ENCODE assay signal across 1 cellular context in the genomic region with DNA sequence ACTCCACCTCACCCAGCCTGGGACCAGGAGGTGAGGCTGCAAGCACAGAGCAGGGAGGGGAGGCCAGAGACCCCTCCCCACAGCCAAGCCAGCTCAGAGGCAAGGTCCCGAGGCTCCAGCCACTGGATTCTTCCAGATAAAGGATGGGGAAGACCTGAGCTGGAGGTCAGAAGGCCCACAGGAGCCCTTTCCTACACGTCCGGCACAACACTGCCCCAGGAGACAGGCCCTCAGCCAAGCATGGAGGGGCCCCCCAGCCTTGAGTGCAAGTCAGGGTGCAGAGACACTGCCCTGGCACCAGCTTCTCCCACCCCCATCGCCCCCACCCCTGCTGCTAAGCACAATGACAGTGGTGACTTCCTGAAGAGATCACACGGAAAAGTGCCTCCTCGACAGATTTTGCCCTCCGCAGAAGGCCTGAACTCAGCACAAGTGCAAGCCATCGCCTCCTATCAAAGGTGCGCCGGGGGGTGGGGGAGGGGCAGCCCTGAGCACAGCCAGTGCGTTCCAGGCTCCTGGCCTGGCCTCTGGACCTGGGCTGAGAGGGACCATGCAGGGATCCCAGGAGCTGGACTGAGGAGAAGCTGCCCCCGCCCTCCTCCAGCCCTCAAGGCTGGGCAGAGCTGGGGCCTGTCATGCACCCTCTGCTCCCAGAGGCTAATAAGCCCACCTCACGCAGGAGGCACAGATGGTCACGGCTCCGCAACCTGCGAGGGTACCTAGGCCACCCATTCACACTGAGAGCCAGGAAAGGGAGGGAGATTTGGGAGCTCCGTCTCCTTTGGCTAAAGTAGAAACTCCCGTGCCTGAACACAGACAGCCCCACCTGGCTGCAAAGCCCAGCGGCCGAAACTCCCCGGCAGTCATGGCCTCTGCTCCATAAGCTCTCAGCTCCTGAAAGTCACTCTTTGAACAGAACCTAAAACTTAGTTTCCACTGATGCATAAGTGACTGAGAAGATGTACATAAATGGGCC.
A peak's percentile ranks its signal among the peaks of the same experiment; 100 is the strongest.
TF ChIP-seq lines count a peak whose summit lies in the region.

No MANE protein-coding gene starts in this region.

TF ChIP-seq in HepG2, 621 proteins besides CTCF, POLR2A, EP300 and RAD21 (continued from another document and continues in another):
- TF ChIP-seq ATF5 (CRISPR knock-in tag; IDR thresholded peaks at IDR 0.05; ENCODE audit: low read depth): 0 out of 2 replicates have a peak, but pooled peaks have one; percentile 42
- no peak; the same call in 1 of the 2 replicates for TF ChIP-seq ZMAT3 (CRISPR knock-in tag; conservative IDR thresholded peaks at IDR 0.05)
- TF ChIP-seq RFXANK (CRISPR knock-in tag; IDR thresholded peaks at IDR 0.05): no peak
- TF ChIP-seq, protein P1, sequence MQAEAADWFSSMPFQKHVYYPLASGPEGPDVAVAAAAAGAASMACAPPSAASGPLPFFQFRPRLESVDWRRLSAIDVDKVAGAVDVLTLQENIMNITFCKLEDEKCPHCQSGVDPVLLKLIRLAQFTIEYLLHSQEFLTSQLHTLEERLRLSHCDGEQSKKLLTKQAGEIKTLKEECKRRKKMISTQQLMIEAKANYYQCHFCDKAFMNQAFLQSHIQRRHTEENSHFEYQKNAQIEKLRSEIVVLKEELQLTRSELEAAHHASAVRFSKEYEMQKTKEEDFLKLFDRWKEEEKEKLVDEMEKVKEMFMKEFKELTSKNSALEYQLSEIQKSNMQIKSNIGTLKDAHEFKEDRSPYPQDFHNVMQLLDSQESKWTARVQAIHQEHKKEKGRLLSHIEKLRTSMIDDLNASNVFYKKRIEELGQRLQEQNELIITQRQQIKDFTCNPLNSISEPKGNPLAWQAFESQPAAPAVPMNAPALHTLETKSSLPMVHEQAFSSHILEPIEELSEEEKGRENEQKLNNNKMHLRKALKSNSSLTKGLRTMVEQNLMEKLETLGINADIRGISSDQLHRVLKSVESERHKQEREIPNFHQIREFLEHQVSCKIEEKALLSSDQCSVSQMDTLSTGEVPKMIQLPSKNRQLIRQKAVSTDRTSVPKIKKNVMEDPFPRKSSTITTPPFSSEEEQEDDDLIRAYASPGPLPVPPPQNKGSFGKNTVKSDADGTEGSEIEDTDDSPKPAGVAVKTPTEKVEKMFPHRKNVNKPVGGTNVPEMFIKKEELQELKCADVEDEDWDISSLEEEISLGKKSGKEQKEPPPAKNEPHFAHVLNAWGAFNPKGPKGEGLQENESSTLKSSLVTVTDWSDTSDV (CRISPR knock-in tag; IDR thresholded peaks at IDR 0.05): peak; percentile 70; the same call in 1 of the 2 replicates
- TF ChIP-seq, protein P2, sequence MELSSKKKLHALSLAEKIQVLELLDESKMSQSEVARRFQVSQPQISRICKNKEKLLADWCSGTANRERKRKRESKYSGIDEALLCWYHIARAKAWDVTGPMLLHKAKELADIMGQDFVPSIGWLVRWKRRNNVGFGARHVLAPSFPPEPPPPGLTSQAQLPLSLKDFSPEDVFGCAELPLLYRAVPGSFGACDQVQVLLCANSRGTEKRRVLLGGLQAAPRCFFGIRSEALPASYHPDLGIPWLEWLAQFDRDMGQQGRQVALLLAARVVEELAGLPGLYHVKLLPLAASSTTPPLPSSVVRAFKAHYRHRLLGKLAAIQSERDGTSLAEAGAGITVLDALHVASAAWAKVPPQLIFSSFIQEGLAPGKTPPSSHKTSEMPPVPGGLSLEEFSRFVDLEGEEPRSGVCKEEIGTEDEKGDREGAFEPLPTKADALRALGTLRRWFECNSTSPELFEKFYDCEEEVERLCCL (CRISPR knock-in tag; IDR thresholded peaks at IDR 0.05; ENCODE audit: borderline replicate concordance): no peak
- no peak for TF ChIP-seq PLRG1 (conservative IDR thresholded peaks at IDR 0.05)
- TF ChIP-seq, protein P3, sequence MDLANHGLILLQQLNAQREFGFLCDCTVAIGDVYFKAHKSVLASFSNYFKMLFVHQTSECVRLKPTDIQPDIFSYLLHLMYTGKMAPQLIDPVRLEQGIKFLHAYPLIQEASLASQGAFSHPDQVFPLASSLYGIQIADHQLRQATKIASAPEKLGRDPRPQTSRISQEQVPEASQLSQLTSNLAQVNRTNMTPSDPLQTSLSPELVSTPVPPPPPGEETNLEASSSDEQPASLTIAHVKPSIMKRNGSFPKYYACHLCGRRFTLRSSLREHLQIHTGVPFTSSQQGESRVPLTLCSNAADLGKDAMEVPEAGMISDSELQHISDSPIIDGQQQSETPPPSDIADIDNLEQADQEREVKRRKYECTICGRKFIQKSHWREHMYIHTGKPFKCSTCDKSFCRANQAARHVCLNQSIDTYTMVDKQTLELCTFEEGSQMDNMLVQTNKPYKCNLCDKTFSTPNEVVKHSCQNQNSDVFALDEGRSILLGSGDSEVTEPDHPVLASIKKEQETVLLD (CRISPR knock-in tag; IDR thresholded peaks at IDR 0.05; ENCODE audit: low read depth): no peak
- peak; percentile 34; the same call in 1 of the 2 replicates for TF ChIP-seq GATAD1 (CRISPR knock-in tag; IDR thresholded peaks at IDR 0.05)
- TF ChIP-seq ZNF546 (CRISPR knock-in tag; conservative IDR thresholded peaks at IDR 0.05): no peak
- TF ChIP-seq ZBTB20 (CRISPR knock-in tag; IDR thresholded peaks at IDR 0.05; ENCODE audit: borderline replicate concordance, low read depth): no peak
- no peak for TF ChIP-seq NAIF1 (CRISPR knock-in tag; IDR thresholded peaks at IDR 0.05; ENCODE audit: borderline replicate concordance)
- TF ChIP-seq NFE2L2 (IDR thresholded peaks at IDR 0.05; ENCODE audit: low read length): no peak
- TF ChIP-seq E2F5 (CRISPR knock-in tag; conservative IDR thresholded peaks at IDR 0.05): no peak
- no peak for TF ChIP-seq ZNF510 (CRISPR knock-in tag; IDR thresholded peaks at IDR 0.05; ENCODE audit: low read depth)
- no peak for TF ChIP-seq ZNF800 (CRISPR knock-in tag; IDR thresholded peaks at IDR 0.05)
- no peak for TF ChIP-seq ZNF468 (CRISPR knock-in tag; IDR thresholded peaks at IDR 0.05)
- TF ChIP-seq, protein P4, sequence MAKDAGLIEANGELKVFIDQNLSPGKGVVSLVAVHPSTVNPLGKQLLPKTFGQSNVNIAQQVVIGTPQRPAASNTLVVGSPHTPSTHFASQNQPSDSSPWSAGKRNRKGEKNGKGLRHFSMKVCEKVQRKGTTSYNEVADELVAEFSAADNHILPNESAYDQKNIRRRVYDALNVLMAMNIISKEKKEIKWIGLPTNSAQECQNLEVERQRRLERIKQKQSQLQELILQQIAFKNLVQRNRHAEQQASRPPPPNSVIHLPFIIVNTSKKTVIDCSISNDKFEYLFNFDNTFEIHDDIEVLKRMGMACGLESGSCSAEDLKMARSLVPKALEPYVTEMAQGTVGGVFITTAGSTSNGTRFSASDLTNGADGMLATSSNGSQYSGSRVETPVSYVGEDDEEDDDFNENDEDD (CRISPR knock-in tag; IDR thresholded peaks at IDR 0.05; ENCODE audit: borderline replicate concordance): no peak
- no peak for TF ChIP-seq TRIM24 (CRISPR knock-in tag; IDR thresholded peaks at IDR 0.05)
- TF ChIP-seq SOX5 (CRISPR knock-in tag; IDR thresholded peaks at IDR 0.05; ENCODE audit: borderline replicate concordance): no peak
- peak; percentile 46; the same call in 1 of the 2 replicates for TF ChIP-seq GABPB1 (CRISPR knock-in tag; IDR thresholded peaks at IDR 0.05)
- no peak for TF ChIP-seq ZNF776 (CRISPR knock-in tag; IDR thresholded peaks at IDR 0.05)
- no peak for TF ChIP-seq ZNF12 (CRISPR knock-in tag; IDR thresholded peaks at IDR 0.05)
- TF ChIP-seq, protein P5, sequence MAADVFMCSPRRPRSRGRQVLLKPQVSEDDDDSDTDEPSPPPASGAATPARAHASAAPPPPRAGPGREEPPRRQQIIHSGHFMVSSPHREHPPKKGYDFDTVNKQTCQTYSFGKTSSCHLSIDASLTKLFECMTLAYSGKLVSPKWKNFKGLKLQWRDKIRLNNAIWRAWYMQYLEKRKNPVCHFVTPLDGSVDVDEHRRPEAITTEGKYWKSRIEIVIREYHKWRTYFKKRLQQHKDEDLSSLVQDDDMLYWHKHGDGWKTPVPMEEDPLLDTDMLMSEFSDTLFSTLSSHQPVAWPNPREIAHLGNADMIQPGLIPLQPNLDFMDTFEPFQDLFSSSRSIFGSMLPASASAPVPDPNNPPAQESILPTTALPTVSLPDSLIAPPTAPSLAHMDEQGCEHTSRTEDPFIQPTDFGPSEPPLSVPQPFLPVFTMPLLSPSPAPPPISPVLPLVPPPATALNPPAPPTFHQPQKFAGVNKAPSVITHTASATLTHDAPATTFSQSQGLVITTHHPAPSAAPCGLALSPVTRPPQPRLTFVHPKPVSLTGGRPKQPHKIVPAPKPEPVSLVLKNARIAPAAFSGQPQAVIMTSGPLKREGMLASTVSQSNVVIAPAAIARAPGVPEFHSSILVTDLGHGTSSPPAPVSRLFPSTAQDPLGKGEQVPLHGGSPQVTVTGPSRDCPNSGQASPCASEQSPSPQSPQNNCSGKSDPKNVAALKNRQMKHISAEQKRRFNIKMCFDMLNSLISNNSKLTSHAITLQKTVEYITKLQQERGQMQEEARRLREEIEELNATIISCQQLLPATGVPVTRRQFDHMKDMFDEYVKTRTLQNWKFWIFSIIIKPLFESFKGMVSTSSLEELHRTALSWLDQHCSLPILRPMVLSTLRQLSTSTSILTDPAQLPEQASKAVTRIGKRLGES (CRISPR knock-in tag; IDR thresholded peaks at IDR 0.05; ENCODE audit: borderline replicate concordance): no peak
- no peak for TF ChIP-seq KAT2B (IDR thresholded peaks at IDR 0.05; ENCODE audit: borderline replicate concordance, low read depth, low read length)
- TF ChIP-seq FOXK2 (IDR thresholded peaks at IDR 0.05): no peak
- no peak for TF ChIP-seq ZNF256 (CRISPR knock-in tag; conservative IDR thresholded peaks at IDR 0.05)
- TF ChIP-seq, protein P6, sequence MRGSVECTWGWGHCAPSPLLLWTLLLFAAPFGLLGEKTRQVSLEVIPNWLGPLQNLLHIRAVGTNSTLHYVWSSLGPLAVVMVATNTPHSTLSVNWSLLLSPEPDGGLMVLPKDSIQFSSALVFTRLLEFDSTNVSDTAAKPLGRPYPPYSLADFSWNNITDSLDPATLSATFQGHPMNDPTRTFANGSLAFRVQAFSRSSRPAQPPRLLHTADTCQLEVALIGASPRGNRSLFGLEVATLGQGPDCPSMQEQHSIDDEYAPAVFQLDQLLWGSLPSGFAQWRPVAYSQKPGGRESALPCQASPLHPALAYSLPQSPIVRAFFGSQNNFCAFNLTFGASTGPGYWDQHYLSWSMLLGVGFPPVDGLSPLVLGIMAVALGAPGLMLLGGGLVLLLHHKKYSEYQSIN (CRISPR knock-in tag; IDR thresholded peaks at IDR 0.05; ENCODE audit: borderline replicate concordance): no peak
- no peak for TF ChIP-seq ZNF703 (CRISPR knock-in tag; IDR thresholded peaks at IDR 0.05; ENCODE audit: borderline replicate concordance)
- no peak for TF ChIP-seq POLR2AphosphoS2 (IDR thresholded peaks at IDR 0.05; ENCODE audit: low read depth, low read length)
- TF ChIP-seq DMTF1 (CRISPR knock-in tag; IDR thresholded peaks at IDR 0.05): no peak
- no peak for TF ChIP-seq AGO2 (optimal IDR thresholded peaks at IDR 0.05; ENCODE audit: low read depth, low read length)
- no peak for TF ChIP-seq SCMH1 (CRISPR knock-in tag; IDR thresholded peaks at IDR 0.05; ENCODE audit: borderline replicate concordance)
- no peak for TF ChIP-seq NFIC (IDR thresholded peaks at IDR 0.05; ENCODE audit: low read length)
- TF ChIP-seq TFE3 (CRISPR knock-in tag; IDR thresholded peaks at IDR 0.05): no peak
- no peak for TF ChIP-seq ZNF773 (CRISPR knock-in tag; IDR thresholded peaks at IDR 0.05; ENCODE audit: borderline replicate concordance)
